In the genomic region with DNA sequence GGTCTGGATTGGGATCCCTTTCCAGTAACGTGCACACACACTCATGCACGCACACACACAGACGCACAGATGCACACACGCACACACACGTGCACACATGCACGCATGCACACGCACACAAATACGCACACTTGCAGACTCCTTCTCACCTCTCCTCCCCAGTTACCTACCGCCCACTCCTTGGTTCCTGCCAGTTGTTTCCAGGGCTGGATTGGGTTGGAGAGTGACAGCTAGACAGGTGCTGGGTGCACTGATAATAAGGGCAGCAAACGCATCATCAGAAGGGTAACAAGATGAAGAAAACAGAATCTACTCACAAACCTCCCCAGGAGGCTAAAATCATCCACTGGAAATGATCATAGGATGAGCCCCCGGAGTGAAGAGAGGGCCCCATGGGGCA, we compare ENCODE assay signal across 1 cellular context.
TF ChIP-seq lines count a peak whose summit lies in the region.

No MANE protein-coding gene starts in this region.

TF ChIP-seq in GM12878, 131 proteins besides CTCF, POLR2A, EP300 and RAD21:
- TF ChIP-seq, protein P1, sequence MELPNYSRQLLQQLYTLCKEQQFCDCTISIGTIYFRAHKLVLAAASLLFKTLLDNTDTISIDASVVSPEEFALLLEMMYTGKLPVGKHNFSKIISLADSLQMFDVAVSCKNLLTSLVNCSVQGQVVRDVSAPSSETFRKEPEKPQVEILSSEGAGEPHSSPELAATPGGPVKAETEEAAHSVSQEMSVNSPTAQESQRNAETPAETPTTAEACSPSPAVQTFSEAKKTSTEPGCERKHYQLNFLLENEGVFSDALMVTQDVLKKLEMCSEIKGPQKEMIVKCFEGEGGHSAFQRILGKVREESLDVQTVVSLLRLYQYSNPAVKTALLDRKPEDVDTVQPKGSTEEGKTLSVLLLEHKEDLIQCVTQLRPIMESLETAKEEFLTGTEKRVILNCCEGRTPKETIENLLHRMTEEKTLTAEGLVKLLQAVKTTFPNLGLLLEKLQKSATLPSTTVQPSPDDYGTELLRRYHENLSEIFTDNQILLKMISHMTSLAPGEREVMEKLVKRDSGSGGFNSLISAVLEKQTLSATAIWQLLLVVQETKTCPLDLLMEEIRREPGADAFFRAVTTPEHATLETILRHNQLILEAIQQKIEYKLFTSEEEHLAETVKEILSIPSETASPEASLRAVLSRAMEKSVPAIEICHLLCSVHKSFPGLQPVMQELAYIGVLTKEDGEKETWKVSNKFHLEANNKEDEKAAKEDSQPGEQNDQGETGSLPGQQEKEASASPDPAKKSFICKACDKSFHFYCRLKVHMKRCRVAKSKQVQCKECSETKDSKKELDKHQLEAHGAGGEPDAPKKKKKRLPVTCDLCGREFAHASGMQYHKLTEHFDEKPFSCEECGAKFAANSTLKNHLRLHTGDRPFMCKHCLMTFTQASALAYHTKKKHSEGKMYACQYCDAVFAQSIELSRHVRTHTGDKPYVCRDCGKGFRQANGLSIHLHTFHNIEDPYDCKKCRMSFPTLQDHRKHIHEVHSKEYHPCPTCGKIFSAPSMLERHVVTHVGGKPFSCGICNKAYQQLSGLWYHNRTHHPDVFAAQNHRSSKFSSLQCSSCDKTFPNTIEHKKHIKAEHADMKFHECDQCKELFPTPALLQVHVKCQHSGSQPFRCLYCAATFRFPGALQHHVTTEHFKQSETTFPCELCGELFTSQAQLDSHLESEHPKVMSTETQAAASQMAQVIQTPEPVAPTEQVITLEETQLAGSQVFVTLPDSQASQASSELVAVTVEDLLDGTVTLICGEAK (IDR thresholded peaks at IDR 0.05; ENCODE audit: borderline replicate concordance) = no peak
- TF ChIP-seq FOS (IDR thresholded peaks at IDR 0.05; ENCODE audit: borderline replicate concordance, extremely low read depth, insufficient read length) = no peak
- TF ChIP-seq PML (IDR thresholded peaks at IDR 0.05; ENCODE audit: low read length) = no peak
- TF ChIP-seq JUNB (IDR thresholded peaks at IDR 0.05) = no peak
- TF ChIP-seq EED (IDR thresholded peaks at IDR 0.05; ENCODE audit: low read depth) = no peak
- no peak for TF ChIP-seq ZNF207 (IDR thresholded peaks at IDR 0.05; ENCODE audit: borderline replicate concordance)
- no peak for TF ChIP-seq SMAD1 (IDR thresholded peaks at IDR 0.05; ENCODE audit: low read depth, partially characterized antibody)
- TF ChIP-seq, protein P2, sequence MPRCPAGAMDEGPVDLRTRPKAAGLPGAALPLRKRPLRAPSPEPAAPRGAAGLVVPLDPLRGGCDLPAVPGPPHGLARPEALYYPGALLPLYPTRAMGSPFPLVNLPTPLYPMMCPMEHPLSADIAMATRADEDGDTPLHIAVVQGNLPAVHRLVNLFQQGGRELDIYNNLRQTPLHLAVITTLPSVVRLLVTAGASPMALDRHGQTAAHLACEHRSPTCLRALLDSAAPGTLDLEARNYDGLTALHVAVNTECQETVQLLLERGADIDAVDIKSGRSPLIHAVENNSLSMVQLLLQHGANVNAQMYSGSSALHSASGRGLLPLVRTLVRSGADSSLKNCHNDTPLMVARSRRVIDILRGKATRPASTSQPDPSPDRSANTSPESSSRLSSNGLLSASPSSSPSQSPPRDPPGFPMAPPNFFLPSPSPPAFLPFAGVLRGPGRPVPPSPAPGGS (IDR thresholded peaks at IDR 0.05; ENCODE audit: borderline replicate concordance, insufficient read depth, low read depth, low read length, poor library complexity, severe bottlenecking) = peak; percentile 61
- TF ChIP-seq, protein P3, sequence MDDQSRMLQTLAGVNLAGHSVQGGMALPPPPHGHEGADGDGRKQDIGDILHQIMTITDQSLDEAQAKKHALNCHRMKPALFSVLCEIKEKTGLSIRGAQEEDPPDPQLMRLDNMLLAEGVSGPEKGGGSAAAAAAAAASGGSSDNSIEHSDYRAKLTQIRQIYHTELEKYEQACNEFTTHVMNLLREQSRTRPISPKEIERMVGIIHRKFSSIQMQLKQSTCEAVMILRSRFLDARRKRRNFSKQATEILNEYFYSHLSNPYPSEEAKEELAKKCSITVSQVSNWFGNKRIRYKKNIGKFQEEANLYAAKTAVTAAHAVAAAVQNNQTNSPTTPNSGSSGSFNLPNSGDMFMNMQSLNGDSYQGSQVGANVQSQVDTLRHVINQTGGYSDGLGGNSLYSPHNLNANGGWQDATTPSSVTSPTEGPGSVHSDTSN (IDR thresholded peaks at IDR 0.05; ENCODE audit: insufficient replicate concordance, low read depth, low read length) = peak; percentile 15
- TF ChIP-seq TCF12 (IDR thresholded peaks at IDR 0.05; ENCODE audit: low read depth, low read length) = no peak
- no peak for TF ChIP-seq LARP7 (IDR thresholded peaks at IDR 0.05)
- TF ChIP-seq, protein P4, sequence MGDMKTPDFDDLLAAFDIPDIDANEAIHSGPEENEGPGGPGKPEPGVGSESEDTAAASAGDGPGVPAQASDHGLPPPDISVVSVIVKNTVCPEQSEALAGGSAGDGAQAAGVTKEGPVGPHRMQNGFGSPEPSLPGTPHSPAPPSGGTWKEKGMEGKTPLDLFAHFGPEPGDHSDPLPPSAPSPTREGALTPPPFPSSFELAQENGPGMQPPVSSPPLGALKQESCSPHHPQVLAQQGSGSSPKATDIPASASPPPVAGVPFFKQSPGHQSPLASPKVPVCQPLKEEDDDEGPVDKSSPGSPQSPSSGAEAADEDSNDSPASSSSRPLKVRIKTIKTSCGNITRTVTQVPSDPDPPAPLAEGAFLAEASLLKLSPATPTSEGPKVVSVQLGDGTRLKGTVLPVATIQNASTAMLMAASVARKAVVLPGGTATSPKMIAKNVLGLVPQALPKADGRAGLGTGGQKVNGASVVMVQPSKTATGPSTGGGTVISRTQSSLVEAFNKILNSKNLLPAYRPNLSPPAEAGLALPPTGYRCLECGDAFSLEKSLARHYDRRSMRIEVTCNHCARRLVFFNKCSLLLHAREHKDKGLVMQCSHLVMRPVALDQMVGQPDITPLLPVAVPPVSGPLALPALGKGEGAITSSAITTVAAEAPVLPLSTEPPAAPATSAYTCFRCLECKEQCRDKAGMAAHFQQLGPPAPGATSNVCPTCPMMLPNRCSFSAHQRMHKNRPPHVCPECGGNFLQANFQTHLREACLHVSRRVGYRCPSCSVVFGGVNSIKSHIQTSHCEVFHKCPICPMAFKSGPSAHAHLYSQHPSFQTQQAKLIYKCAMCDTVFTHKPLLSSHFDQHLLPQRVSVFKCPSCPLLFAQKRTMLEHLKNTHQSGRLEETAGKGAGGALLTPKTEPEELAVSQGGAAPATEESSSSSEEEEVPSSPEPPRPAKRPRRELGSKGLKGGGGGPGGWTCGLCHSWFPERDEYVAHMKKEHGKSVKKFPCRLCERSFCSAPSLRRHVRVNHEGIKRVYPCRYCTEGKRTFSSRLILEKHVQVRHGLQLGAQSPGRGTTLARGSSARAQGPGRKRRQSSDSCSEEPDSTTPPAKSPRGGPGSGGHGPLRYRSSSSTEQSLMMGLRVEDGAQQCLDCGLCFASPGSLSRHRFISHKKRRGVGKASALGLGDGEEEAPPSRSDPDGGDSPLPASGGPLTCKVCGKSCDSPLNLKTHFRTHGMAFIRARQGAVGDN (IDR thresholded peaks at IDR 0.05) = no peak
- TF ChIP-seq, protein P5, sequence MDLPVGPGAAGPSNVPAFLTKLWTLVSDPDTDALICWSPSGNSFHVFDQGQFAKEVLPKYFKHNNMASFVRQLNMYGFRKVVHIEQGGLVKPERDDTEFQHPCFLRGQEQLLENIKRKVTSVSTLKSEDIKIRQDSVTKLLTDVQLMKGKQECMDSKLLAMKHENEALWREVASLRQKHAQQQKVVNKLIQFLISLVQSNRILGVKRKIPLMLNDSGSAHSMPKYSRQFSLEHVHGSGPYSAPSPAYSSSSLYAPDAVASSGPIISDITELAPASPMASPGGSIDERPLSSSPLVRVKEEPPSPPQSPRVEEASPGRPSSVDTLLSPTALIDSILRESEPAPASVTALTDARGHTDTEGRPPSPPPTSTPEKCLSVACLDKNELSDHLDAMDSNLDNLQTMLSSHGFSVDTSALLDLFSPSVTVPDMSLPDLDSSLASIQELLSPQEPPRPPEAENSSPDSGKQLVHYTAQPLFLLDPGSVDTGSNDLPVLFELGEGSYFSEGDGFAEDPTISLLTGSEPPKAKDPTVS (IDR thresholded peaks at IDR 0.05; ENCODE audit: low read depth, low read length) = no peak
